ENCODE assay signal across 1 cellular context in the genomic region with DNA sequence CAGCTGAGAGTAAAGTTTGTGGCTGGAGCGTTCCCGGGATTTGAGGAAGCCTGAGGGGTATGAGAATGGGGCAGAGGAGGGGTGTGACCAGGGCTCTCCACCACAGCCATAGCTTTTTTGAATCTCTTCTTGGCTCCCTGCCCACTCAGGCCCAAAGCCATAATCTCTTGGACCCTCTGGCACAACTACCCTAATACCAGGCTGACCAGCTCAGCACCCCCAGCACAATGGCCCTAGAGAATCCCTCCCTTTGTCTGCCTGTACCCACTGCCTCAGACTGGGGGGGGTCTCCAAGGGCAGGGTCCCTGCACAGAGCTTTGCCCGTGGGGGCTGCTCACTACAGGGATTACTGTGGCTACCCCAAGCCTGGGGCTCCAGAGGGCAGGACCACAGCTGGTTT.
TF ChIP-seq lines count a peak whose summit lies in the region.

No MANE protein-coding gene starts in this region.

TF ChIP-seq in Ishikawa, 13 proteins besides CTCF, POLR2A, EP300 and RAD21:
- no peak for TF ChIP-seq YY1 (IDR thresholded peaks at IDR 0.05; ENCODE audit: low read depth)
- TF ChIP-seq NFIC (IDR thresholded peaks at IDR 0.05) = 0 out of 2 replicates have a peak, but pooled peaks have one; percentile 7
